In the genomic region with DNA sequence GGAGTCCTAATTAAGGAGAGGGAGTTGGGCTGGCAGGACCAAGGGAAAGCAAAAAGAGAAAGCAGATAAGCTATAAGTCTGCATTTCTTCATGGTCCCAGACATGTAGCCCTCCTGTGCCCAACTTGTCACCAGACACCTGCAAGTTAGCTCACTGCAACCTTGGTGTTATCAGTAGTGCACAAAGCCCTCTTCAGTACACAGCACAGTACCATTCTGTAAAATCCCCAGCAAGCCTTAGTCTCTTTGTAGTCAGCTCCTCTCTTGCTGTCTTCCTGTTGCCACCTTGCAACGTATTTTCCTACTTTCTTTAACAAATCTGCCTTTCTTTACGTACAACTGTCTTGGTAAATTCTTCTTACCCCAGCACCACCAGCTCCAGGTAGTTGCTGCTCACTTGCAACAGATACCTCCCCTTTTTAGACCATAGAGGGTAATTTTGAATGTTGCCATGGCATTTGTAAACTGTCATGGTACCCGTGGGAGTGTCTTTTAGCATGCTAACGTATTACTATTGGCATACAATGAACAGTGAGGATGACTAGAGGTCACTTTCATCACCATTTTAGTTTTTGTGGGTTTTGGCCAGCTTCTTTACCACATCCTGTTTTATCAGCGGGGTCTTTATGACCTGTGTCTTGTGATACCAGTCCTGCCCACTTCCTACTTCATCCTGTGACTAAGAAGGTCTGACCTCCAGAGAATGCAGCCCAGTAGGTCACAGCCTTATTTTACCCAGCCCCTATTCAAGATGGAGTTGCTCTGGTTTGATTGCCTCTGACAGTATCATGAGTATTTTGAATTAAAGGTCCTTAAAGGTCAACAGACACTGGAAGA, we compare ENCODE assay signal across 8 cellular contexts. TPM values are rescaled to one million over a fixed set of nuclear protein-coding genes. Genes with fewer than 3 reads are reported as not detected.
DNase-seq lines count a peak whose midpoint lies in the region; ATAC-seq and TF ChIP-seq lines count a peak whose summit lies in the region.

No MANE protein-coding gene starts in this region.

- CTCF ChIA-PET in activated naive CD4-positive, alpha-beta T cell treated with anti-CD3 and anti-CD28 coated beads, Interleukin-2, amount 10 ng/mL, durations not matched to agents 7 days and 5 days (lab: Charles Lee), result no interaction called here

- H3K36me3 Mint-ChIP-seq in dendritic cell treated with granulocyte-macrophage colony-stimulating factor and Interleukin-4, amounts not matched to agents 40 ng/mL and 50 ng/mL, for 4 days (ENCODE audit: low read depth), result no peaks in the 10 kb centered on the region
- H3K36me3 Mint-ChIP-seq in activated naive CD4-positive, alpha-beta T cell treated with anti-CD3 and anti-CD28 coated beads, Interleukin-2, amount 10 ng/mL, durations not matched to agents 7 days and 5 days, result no peaks in the 10 kb centered on the region
- H3K36me3 Mint-ChIP-seq in endothelial cell (ENCODE audit: low read depth, unreplicated experiment), result no peaks in the 10 kb centered on the region

- H3K4me1 Mint-ChIP-seq in dendritic cell treated with granulocyte-macrophage colony-stimulating factor and Interleukin-4, amounts not matched to agents 40 ng/mL and 50 ng/mL, for 4 days (ENCODE audit: low read depth), result peaks cover 28% of the 10 kb centered on the region
- H3K4me1 Mint-ChIP-seq in activated naive CD4-positive, alpha-beta T cell treated with anti-CD3 and anti-CD28 coated beads, Interleukin-2, amount 10 ng/mL, durations not matched to agents 7 days and 5 days, result peaks cover 11% of the 10 kb centered on the region
- H3K4me1 Mint-ChIP-seq in endothelial cell (ENCODE audit: unreplicated experiment), result peaks cover 3% of the 10 kb centered on the region

- intact Hi-C loops in dendritic cell treated with granulocyte-macrophage colony-stimulating factor and Interleukin-4, amounts not matched to agents 40 ng/mL and 50 ng/mL, for 4 days (cut with micrococcal nuclease), result loop anchor here (1.0 kb wide), 1 partner anchor 28 kb away; no protein-coding TSS in a partner anchor

- no peak overlapping the region for H3K4me3 Mint-ChIP-seq in dendritic cell treated with granulocyte-macrophage colony-stimulating factor and Interleukin-4, amounts not matched to agents 40 ng/mL and 50 ng/mL, for 4 days
- no peak overlapping the region for H3K4me3 Mint-ChIP-seq in activated naive CD4-positive, alpha-beta T cell treated with anti-CD3 and anti-CD28 coated beads, Interleukin-2, amount 10 ng/mL, durations not matched to agents 7 days and 5 days
- no peak overlapping the region for H3K4me3 Mint-ChIP-seq in endothelial cell (ENCODE audit: unreplicated experiment)

- peak; percentile 59 for DNase-seq in EH (ENCODE audit: low read depth)
- DNase-seq in HS-5 (ENCODE audit: low read depth), result peak; percentile 49
- DNase-seq in effector CD4-positive, alpha-beta T cell, result no peak
- DNase-seq in occipital lobe (lab: John Stamatoyannopoulos, UW), result no peak
- DNase-seq in activated naive CD4-positive, alpha-beta T cell treated with anti-CD3 and anti-CD28 coated beads, Interleukin-2, amount 10 ng/mL, durations not matched to agents 7 days and 5 days, result no peak
- no peak for DNase-seq in endothelial cell (ENCODE audit: low spot score)

- no peak for TF ChIP-seq CTCF in endothelial cell (IDR thresholded peaks at IDR 0.05; ENCODE audit: unreplicated experiment)

- ATAC-seq in GM21526 (IDR thresholded peaks at IDR 0.05; ENCODE audit: low FRiP score, unreplicated experiment), result peak; percentile 59

- H3K9me3 Mint-ChIP-seq in dendritic cell treated with granulocyte-macrophage colony-stimulating factor and Interleukin-4, amounts not matched to agents 40 ng/mL and 50 ng/mL, for 4 days, result peaks cover 6% of the 10 kb centered on the region
- peaks cover 4% of the 10 kb centered on the region for H3K9me3 Mint-ChIP-seq in activated naive CD4-positive, alpha-beta T cell treated with anti-CD3 and anti-CD28 coated beads, Interleukin-2, amount 10 ng/mL, durations not matched to agents 7 days and 5 days
- H3K9me3 Mint-ChIP-seq in endothelial cell (ENCODE audit: unreplicated experiment), result no peaks in the 10 kb centered on the region

- no peaks in the 10 kb centered on the region for H3K27me3 Mint-ChIP-seq in dendritic cell treated with granulocyte-macrophage colony-stimulating factor and Interleukin-4, amounts not matched to agents 40 ng/mL and 50 ng/mL, for 4 days
- H3K27me3 Mint-ChIP-seq in activated naive CD4-positive, alpha-beta T cell treated with anti-CD3 and anti-CD28 coated beads, Interleukin-2, amount 10 ng/mL, durations not matched to agents 7 days and 5 days, result peaks cover 4% of the 10 kb centered on the region
- H3K27me3 Mint-ChIP-seq in endothelial cell (ENCODE audit: unreplicated experiment), result no peaks in the 10 kb centered on the region

- peak overlapping the region; percentile 50 for H3K27ac Mint-ChIP-seq in dendritic cell treated with granulocyte-macrophage colony-stimulating factor and Interleukin-4, amounts not matched to agents 40 ng/mL and 50 ng/mL, for 4 days
- no peak overlapping the region for H3K27ac Mint-ChIP-seq in activated naive CD4-positive, alpha-beta T cell treated with anti-CD3 and anti-CD28 coated beads, Interleukin-2, amount 10 ng/mL, durations not matched to agents 7 days and 5 days
- H3K27ac Mint-ChIP-seq in endothelial cell (ENCODE audit: unreplicated experiment), result no peak overlapping the region

RNA-seq across cellular contexts. Expression of a gene that starts 28.3 kb away (rescaled TPM):
- total RNA-seq in occipital lobe (259 TPM), endothelial cell (ENCODE audit: unreplicated experiment) (66.1 TPM)

Comparison
In these comparisons a context has a peak if more than half of its experiments do, and no peak if none do; other contexts are left out.
1. DNase-seq: peak in EH (single experiment) and HS-5 (single experiment); none in effector CD4-positive, alpha-beta T cell (single experiment), occipital lobe (single experiment), activated naive CD4-positive, alpha-beta T cell treated with anti-CD3 and anti-CD28 coated beads, Interleukin-2, amount 10 ng/mL, durations not matched to agents 7 days and 5 days (single experiment) and endothelial cell (single experiment).